8 cellular contexts compared by ENCODE assay signal in the genomic region with DNA sequence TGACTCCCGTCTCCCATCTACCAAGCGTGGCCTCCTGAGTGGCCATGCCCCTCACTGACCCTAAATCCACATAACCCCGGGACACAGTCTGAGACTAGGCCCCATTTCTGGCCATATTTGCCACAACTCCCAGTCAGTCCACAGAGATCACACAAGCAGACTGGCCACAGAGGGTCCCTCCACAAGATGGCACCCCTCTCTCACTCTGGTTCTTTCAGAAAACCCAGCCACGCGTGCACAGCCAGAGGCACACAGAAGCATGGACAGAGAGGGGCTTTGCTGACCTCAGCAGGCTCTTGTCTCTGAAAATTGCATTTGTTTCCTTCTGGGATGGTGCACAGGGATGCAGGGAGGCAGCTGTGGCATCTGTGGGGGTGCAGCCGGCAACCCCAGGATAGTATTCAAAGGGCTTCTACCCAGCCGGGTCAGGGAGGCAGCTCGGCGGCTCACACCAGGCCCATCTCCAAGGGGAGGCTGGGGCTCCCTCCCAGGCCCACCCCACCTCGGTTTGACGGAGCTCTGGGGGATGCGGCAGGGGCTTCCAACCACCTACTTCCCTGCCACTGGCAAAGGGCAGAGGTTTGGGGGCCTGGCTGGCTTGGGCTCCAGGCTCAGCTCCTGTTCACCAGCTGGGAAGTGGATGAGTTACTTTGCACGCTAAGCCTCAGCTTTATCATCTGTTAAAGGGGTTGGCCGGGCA. TPM values are rescaled to one million over a fixed set of nuclear protein-coding genes. Genes with fewer than 3 reads are reported as not detected.
DNase-seq lines count a peak whose midpoint lies in the region; ATAC-seq and TF ChIP-seq lines count a peak whose summit lies in the region.

No MANE protein-coding gene starts in this region.

- H3K4me3 ChIP-seq in astrocyte of the spinal cord (ENCODE audit: low read depth, low read length), result no peak overlapping the region

- peaks cover 8% of the 10 kb centered on the region for H3K27me3 Mint-ChIP-seq in stimulated activated naive CD8-positive, alpha-beta T cell treated with anti-CD3 and anti-CD28 coated beads, Interleukin-15, amount 100 ng/mL, for 72 hours

- peaks cover 9% of the 10 kb centered on the region for H3K4me1 Mint-ChIP-seq in stimulated activated naive CD8-positive, alpha-beta T cell treated with anti-CD3 and anti-CD28 coated beads, Interleukin-15, amount 100 ng/mL, for 72 hours

- peak overlapping the region; percentile 36 to 59 for H3K27ac Mint-ChIP-seq in stimulated activated naive CD8-positive, alpha-beta T cell treated with anti-CD3 and anti-CD28 coated beads, Interleukin-15, amount 100 ng/mL, for 72 hours

- H3K9me3 Mint-ChIP-seq in stimulated activated naive CD8-positive, alpha-beta T cell treated with anti-CD3 and anti-CD28 coated beads, Interleukin-15, amount 100 ng/mL, for 72 hours, result no peaks in the 10 kb centered on the region

- TF ChIP-seq CTCF in astrocyte of the spinal cord (IDR thresholded peaks at IDR 0.05; ENCODE audit: low read depth, low read length), result peak; percentile 60

- in situ Hi-C loops in astrocyte of the spinal cord (cut with HindIII; ENCODE audit: low sequenced_read_pairs), result no loop called here

- H3K4me3 Mint-ChIP-seq in stimulated activated naive CD8-positive, alpha-beta T cell treated with anti-CD3 and anti-CD28 coated beads, Interleukin-15, amount 100 ng/mL, for 72 hours, result no peak overlapping the region

- peak; percentile 62 for ATAC-seq in stimulated activated naive CD8-positive, alpha-beta T cell treated with anti-CD3 and anti-CD28 coated beads, Interleukin-15, amount 100 ng/mL, for 72 hours
- no peak for ATAC-seq in GM18907 (IDR thresholded peaks at IDR 0.05; ENCODE audit: unreplicated experiment)

- DNase-seq in SIG-M5 treated with dmso at 0.1 percent for 504 hours (lab: John Stamatoyannopoulos, UW; ENCODE audit: unreplicated experiment) (peak; percentile 11), SIG-M5 (lab: John Stamatoyannopoulos, UW) (no peak), M059J (ENCODE audit: low read depth) (peak; percentile 41), astrocyte of the spinal cord (ENCODE audit: low read depth, low spot score) (peak; percentile 25), inferior parietal cortex (ENCODE audit: extremely low spot score) (peak; percentile 60)
- DNase-seq in stimulated activated naive CD8-positive, alpha-beta T cell treated with anti-CD3 and anti-CD28 coated beads, Interleukin-15, amount 100 ng/mL, for 72 hours, result peak in 1 of 2 donors; percentile 31
- no peak for DNase-seq in activated CD4-positive, CD25-positive, alpha-beta regulatory T cell (lab: John Stamatoyannopoulos, UW)

RNA-seq across cellular contexts. Expression of a gene that starts 16.8 kb away (rescaled TPM):
- under 0.01 TPM in 1 of 2 replicates, not detected in the other for total RNA-seq in M059J (2014; rRNA removed; shearing (Covaris generic))

RNA-seq across cellular contexts. Expression of a gene that starts 27.3 kb away (rescaled TPM):
- not detected in 2 replicates for total RNA-seq in M059J (2014; rRNA removed; shearing (Covaris generic))

Comparison
In these comparisons a context has a peak if more than half of its experiments do, and no peak if none do; other contexts are left out.
1. DNase-seq: peak in SIG-M5 treated with dmso at 0.1 percent for 504 hours (single experiment), M059J (single experiment), astrocyte of the spinal cord (single experiment) and inferior parietal cortex (single experiment); none in SIG-M5 (single experiment) and activated CD4-positive, CD25-positive, alpha-beta regulatory T cell (0 of 4).